25 cellular contexts compared by ENCODE assay signal in the genomic region with DNA sequence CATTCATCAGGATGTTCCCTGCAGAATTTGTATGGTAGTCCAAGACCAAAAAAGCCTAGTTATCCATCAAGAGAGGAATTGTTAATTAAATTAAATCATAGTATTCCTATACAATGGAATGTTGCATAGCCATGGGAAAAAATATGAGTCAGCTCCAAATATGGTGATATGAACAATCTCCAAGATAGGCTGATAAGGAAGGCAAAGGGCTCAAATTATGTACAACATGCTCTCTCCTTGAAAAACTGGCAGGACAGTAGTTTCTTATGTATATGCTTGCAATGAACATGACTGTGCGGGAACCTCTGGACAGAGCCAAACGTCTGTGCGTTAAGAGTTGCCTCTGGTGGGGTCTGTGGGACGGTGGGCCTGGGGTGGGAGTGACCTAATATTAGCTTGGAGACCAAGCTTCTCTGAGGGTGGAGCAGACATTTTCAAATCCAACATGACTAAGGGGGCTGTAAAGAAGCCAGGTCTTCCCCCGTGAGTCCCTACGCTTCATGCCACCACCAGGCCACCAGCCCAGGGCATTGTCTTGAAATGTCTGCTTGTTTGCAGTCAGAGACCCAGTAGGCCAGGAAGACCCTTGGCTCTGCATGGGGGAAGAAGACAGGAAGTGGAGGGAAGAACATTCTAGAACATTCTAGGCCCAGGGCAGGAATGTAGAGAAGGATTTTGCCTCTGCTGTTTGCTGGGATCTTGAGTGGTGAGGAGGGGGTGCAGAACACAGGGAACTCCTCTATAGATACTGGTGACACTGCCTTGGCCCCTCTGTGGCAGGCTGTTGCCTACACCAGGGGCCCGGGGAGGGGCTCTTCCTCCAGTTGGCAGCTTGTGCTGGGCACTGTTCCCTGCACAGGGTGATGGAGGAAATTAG.
A peak's percentile ranks its signal among the peaks of the same experiment; 100 is the strongest.
DNase-seq lines count a peak whose midpoint lies in the region; ATAC-seq and TF ChIP-seq lines count a peak whose summit lies in the region.
"Had no signal": no experiment of that assay in that cellular context is flagged by ENCODE, and none has a peak within 500 bp of the region (broad histone marks: within the 10 kb centered on the region; RNA-seq: fewer than 3 reads in every experiment).

No MANE protein-coding gene starts in this region.

- no peaks in the 10 kb centered on the region for H4K20me1 ChIP-seq in osteoblast (ENCODE audit: insufficient read depth, low read length)

- no peaks in the 10 kb centered on the region for H3K9me3 Mint-ChIP-seq in activated naive CD8-positive, alpha-beta T cell treated with anti-CD3 and anti-CD28 coated beads, Interleukin-2, amount 50 U/mL, for 24 hours
- H3K9me3 Mint-ChIP-seq: activated naive CD4-positive, alpha-beta T cell treated with anti-CD3 and anti-CD28 coated beads, Interleukin-2, amount 50 U/mL, for 24 hours; immature natural killer cell; memory B cell; natural killer cell had no signal

- H2AFZ ChIP-seq in osteoblast (ENCODE audit: low read length), result no peak overlapping the region

- H3K4me3 ChIP-seq in AG04450 (ENCODE audit: low read depth, low read length) (no peak overlapping the region), osteoblast (ENCODE audit: insufficient read depth, low read length) (no peak overlapping the region)
- H3K4me3 ChIP-seq: breast epithelium, heart left ventricle, Peyer's patch, skin epidermis had no signal

- H3K4me2 ChIP-seq in osteoblast (ENCODE audit: insufficient read depth, low read length), result peak overlapping the region; percentile 31
- H3K4me2 ChIP-seq: KMS-11 had no signal

- H3K36me3 Mint-ChIP-seq in activated naive CD8-positive, alpha-beta T cell treated with anti-CD3 and anti-CD28 coated beads, Interleukin-2, amount 50 U/mL, for 24 hours (ENCODE audit: low read depth), result no peaks in the 10 kb centered on the region
- H3K36me3 Mint-ChIP-seq: activated naive CD4-positive, alpha-beta T cell treated with anti-CD3 and anti-CD28 coated beads, Interleukin-2, amount 50 U/mL, for 24 hours; immature natural killer cell; memory B cell; natural killer cell had no signal

- DNase-seq in AG04450 (ENCODE audit: low read depth, low spot score) (no peak), fibroblast of peridontal ligament (ENCODE audit: extremely low read depth) (peak; percentile 30), osteoblast (ENCODE audit: insufficient read length, low spot score, missing footprints) (no peak), cerebellar cortex (ENCODE audit: low spot score) (no peak)
- DNase-seq in activated naive CD8-positive, alpha-beta T cell treated with anti-CD3 and anti-CD28 coated beads, Interleukin-2, amount 50 U/mL, for 24 hours, result no peak
- DNase-seq: activated CD4-positive, CD25-positive, alpha-beta regulatory T cell; activated CD8-positive, alpha-beta memory T cell treated with anti-CD3 and anti-CD28 coated beads for 24 hours; immature natural killer cell; natural killer cell; NCI-H1048; NCI-H1930; stimulated activated CD4-positive, alpha-beta T cell treated with anti-CD3 and anti-CD28 coated beads, Interleukin-2, amount 100 ng/mL, for 48 hours; T-helper 9 cell had no signal

- H3K27ac ChIP-seq in AG04450 (ENCODE audit: low read depth, low read length) (peak overlapping the region; percentile 92), osteoblast (ENCODE audit: low read depth, low read length) (peak overlapping the region; percentile 70)
- H3K27ac ChIP-seq: KMS-11 had no signal

- TF ChIP-seq CTCF in AG04450 (IDR thresholded peaks at IDR 0.05; ENCODE audit: low read depth, low read length), result no peak
- TF ChIP-seq CTCF in osteoblast (IDR thresholded peaks at IDR 0.05; ENCODE audit: extremely low read depth, low read depth, low read length), result no peak

- no peaks in the 10 kb centered on the region for H3K27me3 ChIP-seq in AG04450 (ENCODE audit: control insufficient read depth, insufficient read depth, low read length)
- H3K27me3 ChIP-seq in osteoblast (ENCODE audit: insufficient read depth, low read length), result no peaks in the 10 kb centered on the region
- H3K27me3 ChIP-seq: breast epithelium, heart left ventricle, Peyer's patch had no signal

- no peaks in the 10 kb centered on the region for H3K79me2 ChIP-seq in osteoblast (ENCODE audit: insufficient read depth, low read length)

- POLR2A ChIA-PET in AG04450 (lab: Yijun Ruan, JAX), result interaction anchor here (1.2 to 1.5 kb wide), 3 partner anchors 23 to 383 kb away, joined by 4 to 8 read pairs (median 8); no protein-coding TSS in a partner anchor

- H3K4me1 ChIP-seq in osteoblast (ENCODE audit: insufficient read depth, low read length), result peaks cover 19% of the 10 kb centered on the region
- H3K4me1 ChIP-seq: breast epithelium, Peyer's patch had no signal

- H3K27me3 Mint-ChIP-seq in activated naive CD8-positive, alpha-beta T cell treated with anti-CD3 and anti-CD28 coated beads, Interleukin-2, amount 50 U/mL, for 24 hours, result no peaks in the 10 kb centered on the region
- H3K27me3 Mint-ChIP-seq: activated naive CD4-positive, alpha-beta T cell treated with anti-CD3 and anti-CD28 coated beads, Interleukin-2, amount 50 U/mL, for 24 hours had no signal

- H3K4me3 Mint-ChIP-seq in activated naive CD8-positive, alpha-beta T cell treated with anti-CD3 and anti-CD28 coated beads, Interleukin-2, amount 50 U/mL, for 24 hours, result no peak overlapping the region
- H3K4me3 Mint-ChIP-seq: activated naive CD4-positive, alpha-beta T cell treated with anti-CD3 and anti-CD28 coated beads, Interleukin-2, amount 50 U/mL, for 24 hours; CD14-positive monocyte; immature natural killer cell; memory B cell; natural killer cell had no signal

- H3K27ac Mint-ChIP-seq in activated naive CD8-positive, alpha-beta T cell treated with anti-CD3 and anti-CD28 coated beads, Interleukin-2, amount 50 U/mL, for 24 hours, result no peak overlapping the region
- H3K27ac Mint-ChIP-seq: activated naive CD4-positive, alpha-beta T cell treated with anti-CD3 and anti-CD28 coated beads, Interleukin-2, amount 50 U/mL, for 24 hours; CD14-positive monocyte; immature natural killer cell; memory B cell; natural killer cell; progenitor cell of endocrine pancreas had no signal

- ATAC-seq in SK-N-SH treated with all-trans-retinoic acid at 6 μM for 48 hours (no peak), GM19463 (IDR thresholded peaks at IDR 0.05; ENCODE audit: unreplicated experiment) (no peak), HG03342 (IDR thresholded peaks at IDR 0.05; ENCODE audit: unreplicated experiment) (no peak)
- no peak for ATAC-seq in activated naive CD8-positive, alpha-beta T cell treated with anti-CD3 and anti-CD28 coated beads, Interleukin-2, amount 50 U/mL, for 24 hours
- ATAC-seq: natural killer cell had no signal

- H3K4me1 Mint-ChIP-seq in activated naive CD8-positive, alpha-beta T cell treated with anti-CD3 and anti-CD28 coated beads, Interleukin-2, amount 50 U/mL, for 24 hours, result no peaks in the 10 kb centered on the region
- H3K4me1 Mint-ChIP-seq: activated naive CD4-positive, alpha-beta T cell treated with anti-CD3 and anti-CD28 coated beads, Interleukin-2, amount 50 U/mL, for 24 hours; immature natural killer cell; memory B cell; natural killer cell had no signal

- CTCF ChIA-PET in AG04450 (lab: Charles Lee), result no interaction called here

- H3K9me3 ChIP-seq in AG04450 (ENCODE audit: control insufficient read depth, insufficient read depth, low read length) (no peaks in the 10 kb centered on the region; the same call in 1 of the 2 replicates), osteoblast (ENCODE audit: low read depth, low read length) (no peaks in the 10 kb centered on the region)
- H3K9me3 ChIP-seq: breast epithelium, Peyer's patch had no signal

- no peaks in the 10 kb centered on the region for H3K36me3 ChIP-seq in osteoblast (ENCODE audit: insufficient read depth, low read length)
- H3K36me3 ChIP-seq: breast epithelium, heart left ventricle, Peyer's patch had no signal

TF ChIP-seq in SK-N-SH treated with all-trans-retinoic acid at 6 μM for 48 hours, 23 proteins besides CTCF, POLR2A, EP300 and RAD21:
- TF ChIP-seq ZFP3 (CRISPR knock-in tag; IDR thresholded peaks at IDR 0.05), result 0 out of 2 replicates have a peak, but pooled peaks have one; percentile 37
- peak; percentile 52; the same call in 1 of the 2 replicates for TF ChIP-seq ISL1 (CRISPR knock-in tag; IDR thresholded peaks at IDR 0.05)
- no peak for TF ChIP-seq GLIS3 (CRISPR knock-in tag; IDR thresholded peaks at IDR 0.05)
- TF ChIP-seq TOX (CRISPR knock-in tag; IDR thresholded peaks at IDR 0.05; ENCODE audit: borderline replicate concordance), result no peak
